Comparison of ENCODE assay signal across 18 cellular contexts in the genomic region with DNA sequence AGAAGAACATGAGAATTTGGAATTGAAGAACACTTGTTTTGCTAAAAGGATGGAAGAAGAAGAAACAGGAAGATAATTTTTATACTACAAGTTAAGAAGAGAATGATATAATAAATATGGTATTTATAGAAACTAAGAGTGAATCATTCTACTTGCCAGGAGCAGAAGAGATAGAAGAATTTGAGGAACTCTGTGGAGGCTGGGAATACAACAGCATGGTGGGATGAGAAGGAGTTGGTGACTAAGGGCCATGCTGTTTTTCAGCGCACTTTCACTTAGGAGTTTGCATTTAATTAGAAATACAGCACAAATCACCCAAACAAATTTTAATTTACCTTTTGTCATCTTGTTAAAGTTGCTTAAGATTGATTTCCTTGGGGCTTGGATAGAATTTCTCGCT. TPM values are rescaled to one million over a fixed set of nuclear protein-coding genes. Genes with fewer than 3 reads are reported as not detected.
A peak's percentile ranks its signal among the peaks of the same experiment; 100 is the strongest.
DNase-seq lines count a peak whose midpoint lies in the region; ATAC-seq and TF ChIP-seq lines count a peak whose summit lies in the region.
"Had no signal": no experiment of that assay in that cellular context is flagged by ENCODE, and none has a peak within 500 bp of the region (broad histone marks: within the 10 kb centered on the region; RNA-seq: fewer than 3 reads in every experiment).

No MANE protein-coding gene starts in this region.

- H3K36me3 Mint-ChIP-seq in naive thymus-derived CD4-positive, alpha-beta T cell: peaks cover 9 to 36% (median 32%) of the 10 kb centered on the region in 5 donors

- CTCF ChIA-PET in naive thymus-derived CD4-positive, alpha-beta T cell (lab: Charles Lee): no interaction called here

- H3K4me3 ChIP-seq in choroid plexus epithelial cell (ENCODE audit: low read depth, low read length) (no peak overlapping the region), WERI-Rb-1 (ENCODE audit: low read depth, low read length) (no peak overlapping the region)
- H3K4me3 ChIP-seq in naive thymus-derived CD4-positive, alpha-beta T cell (ENCODE audit: low read length): no peak overlapping the region
- H3K4me3 ChIP-seq: SJCRH30 had no signal

- TF ChIP-seq CTCF in choroid plexus epithelial cell (conservative IDR thresholded peaks at IDR 0.05; ENCODE audit: low read depth, low read length) (no peak), WERI-Rb-1 (IDR thresholded peaks at IDR 0.05; ENCODE audit: low read depth, low read length) (no peak)

- no peak overlapping the region for H3K4me3 Mint-ChIP-seq in naive thymus-derived CD4-positive, alpha-beta T cell
- H3K4me3 Mint-ChIP-seq: activated naive CD8-positive, alpha-beta T cell treated with anti-CD3 and anti-CD28 coated beads for 36 hours; activated T-cell treated with anti-CD3 and anti-CD28 coated beads, Interleukin-2, amount 50 U/mL, for 4 hours; stimulated activated naive CD8-positive, alpha-beta T cell treated with anti-CD3 and anti-CD28 coated beads, Interleukin-15, Interleukin-2, amounts not matched to agents 100 ng/mL and 50 ng/mL, for 24 hours had no signal

- no peaks in the 10 kb centered on the region for H3K9me3 ChIP-seq in naive thymus-derived CD4-positive, alpha-beta T cell (ENCODE audit: control insufficient read depth in 2 of 3, low read length in 3 of 3)
- no peaks in the 10 kb centered on the region for H3K9me3 ChIP-seq in WERI-Rb-1 (ENCODE audit: severe bottlenecking)
- H3K9me3 ChIP-seq: SJCRH30 had no signal

- peak overlapping the region in 2 of 9 donors; percentile 46 to 56 for H3K27ac Mint-ChIP-seq in naive thymus-derived CD4-positive, alpha-beta T cell
- H3K27ac Mint-ChIP-seq: activated naive CD8-positive, alpha-beta T cell treated with anti-CD3 and anti-CD28 coated beads for 36 hours; stimulated activated naive CD8-positive, alpha-beta T cell treated with anti-CD3 and anti-CD28 coated beads, Interleukin-15, Interleukin-2, amounts not matched to agents 100 ng/mL and 50 ng/mL, for 24 hours had no signal

- POLR2A ChIA-PET in naive thymus-derived CD4-positive, alpha-beta T cell (lab: Charles Lee): no interaction called here

- no peaks in the 10 kb centered on the region for H3K27me3 ChIP-seq in naive thymus-derived CD4-positive, alpha-beta T cell (ENCODE audit: control insufficient read depth in 2 of 2, insufficient read depth in 2 of 2, low read length in 2 of 2)
- no peaks in the 10 kb centered on the region for H3K27me3 ChIP-seq in WERI-Rb-1 (ENCODE audit: insufficient read depth, low read depth, severe bottlenecking)
- H3K27me3 ChIP-seq: SJCRH30 had no signal

- H3K4me1 Mint-ChIP-seq in naive thymus-derived CD4-positive, alpha-beta T cell: peaks cover 7 to 40% (median 17%) of the 10 kb centered on the region in 7 donors

- H3K9me3 Mint-ChIP-seq in naive thymus-derived CD4-positive, alpha-beta T cell: peaks cover 0 to 2% (median 0%) of the 10 kb centered on the region in 11 donors
- H3K9me3 Mint-ChIP-seq: activated naive CD8-positive, alpha-beta T cell treated with anti-CD3 and anti-CD28 coated beads for 36 hours; activated T-cell treated with anti-CD3 and anti-CD28 coated beads, Interleukin-2, amount 50 U/mL, for 4 hours; stimulated activated naive CD8-positive, alpha-beta T cell treated with anti-CD3 and anti-CD28 coated beads, Interleukin-15, Interleukin-2, amounts not matched to agents 100 ng/mL and 50 ng/mL, for 24 hours had no signal

- no peak overlapping the region for H3K27ac ChIP-seq in naive thymus-derived CD4-positive, alpha-beta T cell (ENCODE audit: low read depth, low read length)
- no peak overlapping the region for H3K27ac ChIP-seq in WERI-Rb-1
- H3K27ac ChIP-seq: HL-60, SJCRH30 had no signal

- peak; percentile 41 for DNase-seq in AG08396 (ENCODE audit: low spot score)
- peak; percentile 61 for DNase-seq in M059J (ENCODE audit: low read depth)
- peak; percentile 67 for DNase-seq in choroid plexus epithelial cell (ENCODE audit: low read depth)
- peak; percentile 36 for DNase-seq in middle frontal gyrus (ENCODE audit: extremely low spot score, low spot score)
- no peak for DNase-seq in naive thymus-derived CD4-positive, alpha-beta T cell
- DNase-seq in activated T-cell treated with anti-CD3 and anti-CD28 coated beads for 4 hours: no peak
- no peak for DNase-seq in NCI-H2196 treated with DMSO at 0.1 percent for 48 hours (lab: John Stamatoyannopoulos, UW; ENCODE audit: unreplicated experiment)
- DNase-seq in WERI-Rb-1: no peak
- DNase-seq: activated CD4-positive, alpha-beta T cell treated with anti-CD3 and anti-CD28 coated beads, Interleukin-2, amount 50 U/mL, for 1 hour; activated naive CD8-positive, alpha-beta T cell treated with anti-CD3 and anti-CD28 coated beads for 36 hours; activated T-cell treated with anti-CD3 and anti-CD28 coated beads, Interleukin-2, amount 50 U/mL, for 4 hours; left cardiac atrium; NCI-H1436; NCI-H446; SJCRH30; stimulated activated CD4-positive, alpha-beta T cell treated with anti-CD3 and anti-CD28 coated beads, Interleukin-15, amount 100 ng/mL, for 24 hours had no signal

- H3K27me3 Mint-ChIP-seq in naive thymus-derived CD4-positive, alpha-beta T cell: no peaks in the 10 kb centered on the region
- H3K27me3 Mint-ChIP-seq: activated naive CD8-positive, alpha-beta T cell treated with anti-CD3 and anti-CD28 coated beads for 36 hours; stimulated activated naive CD8-positive, alpha-beta T cell treated with anti-CD3 and anti-CD28 coated beads, Interleukin-15, Interleukin-2, amounts not matched to agents 100 ng/mL and 50 ng/mL, for 24 hours had no signal

- intact Hi-C loops in naive thymus-derived CD4-positive, alpha-beta T cell (cut with micrococcal nuclease): loop anchor here in 1 of 2 donors (10.0 kb wide), 1 partner anchor 755 kb away; a partner anchor contains a TSS

- H3K4me1 ChIP-seq in naive thymus-derived CD4-positive, alpha-beta T cell (ENCODE audit: control insufficient read depth in 2 of 2, insufficient read depth in 2 of 2, low read length in 2 of 2): peaks cover 0 to 9% of the 10 kb centered on the region in 2 donors
- H3K4me1 ChIP-seq: SJCRH30 had no signal

- H3K36me3 ChIP-seq in naive thymus-derived CD4-positive, alpha-beta T cell (ENCODE audit: control insufficient read depth in 2 of 3, insufficient read depth in 3 of 3, low read length in 3 of 3): peaks cover 0 to 16% (median 2%) of the 10 kb centered on the region in 3 experiments
- H3K36me3 ChIP-seq in WERI-Rb-1: peaks cover 67% of the 10 kb centered on the region

- no peak for ATAC-seq in naive thymus-derived CD4-positive, alpha-beta T cell
- ATAC-seq: activated T-cell treated with anti-CD3 and anti-CD28 coated beads, Interleukin-2, amount 50 U/mL, for 4 hours had no signal

RNA-seq across cellular contexts. Expression of a gene that starts 20.5 kb away (rescaled TPM):
- total RNA-seq in M059J (2014; rRNA removed; shearing (Covaris generic)): 11.2 and 15.9 TPM in 2 replicates
- 10 to 100 TPM; 16.5 to 38.8 (median 29.7) TPM for total RNA-seq in naive thymus-derived CD4-positive, alpha-beta T cell
- 10 to 100 TPM; 43.0 to 45.1 TPM for polyA plus RNA-seq in naive thymus-derived CD4-positive, alpha-beta T cell

Comparison
In these comparisons a context has a peak if more than half of its experiments do, and no peak if none do; other contexts are left out.
1. DNase-seq: peak in AG08396 (single experiment), M059J (single experiment), choroid plexus epithelial cell (single experiment) and middle frontal gyrus (single experiment); none in naive thymus-derived CD4-positive, alpha-beta T cell (0 of 9), activated T-cell treated with anti-CD3 and anti-CD28 coated beads for 4 hours (single experiment), NCI-H2196 treated with DMSO at 0.1 percent for 48 hours (single experiment) and WERI-Rb-1 (single experiment).